Comparison of ENCODE assay signal across 32 cellular contexts in genomic region chr10:48623009-48623408, GRCh38. TPM values are rescaled to one million over a fixed set of nuclear protein-coding genes. Genes with fewer than 3 reads are reported as not detected.
"Had no signal": no experiment of that assay in that cellular context is flagged by ENCODE, and none has a peak within 500 bp of the region (broad histone marks: within the 10 kb centered on the region; RNA-seq: fewer than 3 reads in every experiment).

No MANE protein-coding gene starts in this region.

- H3K27ac Mint-ChIP-seq: activated CD4-positive, alpha-beta T cell treated with anti-CD3 and anti-CD28 coated beads for 36 hours; activated CD4-positive, alpha-beta T cell treated with anti-CD3 and anti-CD28 coated beads, Interleukin-2, amount 10 ng/mL, durations not matched to agents 7 days and 5 days; activated CD8-positive, alpha-beta T cell treated with anti-CD3 and anti-CD28 coated beads, Interleukin-2, amount 10 ng/mL, durations not matched to agents 7 days and 5 days; activated naive CD4-positive, alpha-beta T cell treated with anti-CD3 and anti-CD28 coated beads for 36 hours; activated naive CD4-positive, alpha-beta T cell treated with anti-CD3 and anti-CD28 coated beads, Interleukin-2, amount 50 U/mL, for 72 hours; activated T-cell treated with anti-CD3 and anti-CD28 coated beads, Interleukin-2, amount 50 U/mL, for 24 hours; WTC11 had no signal

- ATAC-seq: activated CD4-positive, alpha-beta T cell treated with anti-CD3 and anti-CD28 coated beads for 36 hours; activated CD4-positive, CD25-positive, alpha-beta regulatory T cell treated with anti-CD3 and anti-CD28 coated beads, Interleukin-2, amount 50 U/mL, for 24 hours; activated CD8-positive, alpha-beta T cell treated with anti-CD3 and anti-CD28 coated beads, Interleukin-2, amount 10 ng/mL, durations not matched to agents 7 days and 5 days; activated naive CD4-positive, alpha-beta T cell treated with anti-CD3 and anti-CD28 coated beads, Interleukin-2, amount 50 U/mL, for 72 hours; body of pancreas; PC-3; WTC11 had no signal

- H3K36me3 Mint-ChIP-seq: activated naive CD4-positive, alpha-beta T cell treated with anti-CD3 and anti-CD28 coated beads, Interleukin-2, amount 50 U/mL, for 72 hours; WTC11 had no signal

- H3K36me3 ChIP-seq: adrenal gland, breast epithelium, Peyer's patch, SJCRH30 had no signal

- H3K9me3 Mint-ChIP-seq: activated CD4-positive, alpha-beta T cell treated with anti-CD3 and anti-CD28 coated beads, Interleukin-2, amount 10 ng/mL, durations not matched to agents 7 days and 5 days; activated naive CD4-positive, alpha-beta T cell treated with anti-CD3 and anti-CD28 coated beads for 36 hours; activated naive CD4-positive, alpha-beta T cell treated with anti-CD3 and anti-CD28 coated beads, Interleukin-2, amount 50 U/mL, for 72 hours; activated T-cell treated with anti-CD3 and anti-CD28 coated beads, Interleukin-2, amount 50 U/mL, for 24 hours had no signal

- H3K4me3 Mint-ChIP-seq: activated CD4-positive, alpha-beta T cell treated with anti-CD3 and anti-CD28 coated beads for 36 hours; activated CD4-positive, alpha-beta T cell treated with anti-CD3 and anti-CD28 coated beads, Interleukin-2, amount 10 ng/mL, durations not matched to agents 7 days and 5 days; activated CD8-positive, alpha-beta T cell treated with anti-CD3 and anti-CD28 coated beads, Interleukin-2, amount 10 ng/mL, durations not matched to agents 7 days and 5 days; activated naive CD4-positive, alpha-beta T cell treated with anti-CD3 and anti-CD28 coated beads for 36 hours; activated T-cell treated with anti-CD3 and anti-CD28 coated beads, Interleukin-2, amount 50 U/mL, for 24 hours; WTC11 had no signal

- H3K27me3 ChIP-seq: adrenal gland, body of pancreas, breast epithelium, Peyer's patch, SJCRH30 had no signal

- H3K4me1 Mint-ChIP-seq: activated CD4-positive, alpha-beta T cell treated with anti-CD3 and anti-CD28 coated beads for 36 hours; activated CD4-positive, alpha-beta T cell treated with anti-CD3 and anti-CD28 coated beads, Interleukin-2, amount 10 ng/mL, durations not matched to agents 7 days and 5 days had no signal

- DNase-seq: activated CD4-positive, alpha-beta T cell treated with anti-CD3 and anti-CD28 coated beads for 36 hours; activated CD4-positive, alpha-beta T cell treated with anti-CD3 and anti-CD28 coated beads, Interleukin-2, amount 10 ng/mL, durations not matched to agents 7 days and 5 days; activated CD4-positive, alpha-beta T cell treated with anti-CD3 and anti-CD28 coated beads, Interleukin-2, amount 50 U/mL, for 48 hours; activated CD8-positive, alpha-beta T cell treated with anti-CD3 and anti-CD28 coated beads, Interleukin-2, amount 10 ng/mL, durations not matched to agents 7 days and 5 days; activated gamma-delta T cell treated with Interleukin-2 at 50 U/mL for 16 hours; activated naive CD4-positive, alpha-beta T cell treated with anti-CD3 and anti-CD28 coated beads for 36 hours; activated T-cell treated with anti-CD3 and anti-CD28 coated beads, Interleukin-2, amount 50 U/mL, for 24 hours; adrenal gland; body of pancreas; caudate nucleus; cerebellar nuclear complex; MM.1S; NCI-H1092; NCI-H1436 treated with DMSO at 0.1 percent for 48 hours; NCI-H1694 treated with DMSO at 0.1 percent for 48 hours; NCI-H2029; NCI-H345; NCI-H526; NCI-H748 treated with DMSO at 0.1 percent for 48 hours; NK-92 treated with Interleukin-12 subunit alpha and Interleukin-12 subunit beta, amount 100 ng/mL, for 24 hours; PC-3; Peyer's patch; RPMI8226; SJCRH30; T1000 had no signal

- H3K4me3 ChIP-seq: adrenal gland, body of pancreas, breast epithelium, Peyer's patch, SJCRH30, SK-N-MC had no signal

- H3K4me1 ChIP-seq: adrenal gland, body of pancreas, breast epithelium, Peyer's patch, SJCRH30 had no signal

- H3K27ac ChIP-seq: body of pancreas, breast epithelium, Peyer's patch, SJCRH30, SK-N-MC had no signal

- H3K9me3 ChIP-seq: adrenal gland, body of pancreas, breast epithelium, Peyer's patch, SJCRH30 had no signal

RNA-seq across cellular contexts. Expression of gene ARHGAP22, which starts 18.1 kb away (rescaled TPM):
- total RNA-seq: activated CD4-positive, alpha-beta T cell treated with anti-CD3 and anti-CD28 coated beads, Interleukin-2, amount 10 ng/mL, durations not matched to agents 7 days and 5 days; activated CD8-positive, alpha-beta T cell treated with anti-CD3 and anti-CD28 coated beads, Interleukin-2, amount 10 ng/mL, durations not matched to agents 7 days and 5 days; activated naive CD4-positive, alpha-beta T cell treated with anti-CD3 and anti-CD28 coated beads for 36 hours; activated naive CD4-positive, alpha-beta T cell treated with anti-CD3 and anti-CD28 coated beads, Interleukin-2, amount 50 U/mL, for 72 hours; SJCRH30; T-helper 1 cell treated with Interleukin-12 subunit alpha and Interleukin-12 subunit beta and Interleukin-4 antibody, amounts not matched to agents 30 ng/mL and 1 ng/mL, for 36 hours; T-helper 2 cell treated with Interferon-gamma antibody and Interleukin-4, amounts not matched to agents 100 ng/mL and 5 ng/mL, for 36 hours had no signal
